ENCODE assay signal across 8 cellular contexts in genomic region chr20:45833030-45833882, GRCh38. TPM values are rescaled to one million over a fixed set of nuclear protein-coding genes. Genes with fewer than 3 reads are reported as not detected.
DNase-seq lines count a peak whose midpoint lies in the region; ATAC-seq and TF ChIP-seq lines count a peak whose summit lies in the region.

Gene SNX21 (plus strand): TSS chr20:45833799. CDS start chr20:45833920, 121 bp downstream.

- H3K9me3 ChIP-seq in BLaER1 (no peaks in the 10 kb centered on the region), muscle layer of colon (ENCODE audit: low read length) (no peaks in the 10 kb centered on the region), thoracic aorta (no peaks in the 10 kb centered on the region)

- H3K4me3 ChIP-seq in BLaER1 = peak within 1 kb of the TSS; percentile 66
- peak within 1 kb of the TSS; percentile 57 to 82 for H3K4me3 ChIP-seq in muscle layer of colon (ENCODE audit: low read depth in 1 of 2, low read length in 2 of 2)
- peak within 1 kb of the TSS; percentile 95 for H3K4me3 ChIP-seq in thoracic aorta

- H3K27me3 ChIP-seq in BLaER1 (peaks cover 32% of the 10 kb centered on the region), muscle layer of colon (ENCODE audit: control insufficient read depth in 1 of 2, insufficient read depth in 2 of 2, low read length in 2 of 2) (no peaks in the 10 kb centered on the region), thoracic aorta (replicated peaks; ENCODE audit: insufficient read depth) (no peaks in the 10 kb centered on the region)

- H3K27ac ChIP-seq in BLaER1 (no peak within 1 kb of the TSS), muscle layer of colon (ENCODE audit: low read depth, low read length) (peak within 1 kb of the TSS; percentile 90), thoracic aorta (peak within 1 kb of the TSS; percentile 93 to 98)

- no peaks in the 10 kb centered on the region for H3K36me3 ChIP-seq in BLaER1
- H3K36me3 ChIP-seq in muscle layer of colon (ENCODE audit: insufficient read depth, low read length) = no peaks in the 10 kb centered on the region
- H3K36me3 ChIP-seq in thoracic aorta = peaks cover 7% of the 10 kb centered on the region

- TF ChIP-seq CTCF in thoracic aorta (IDR thresholded peaks at IDR 0.05) = no peak

- H3K4me2 ChIP-seq in BLaER1 = peak within 1 kb of the TSS; percentile 95

- ATAC-seq in thoracic aorta (ENCODE audit: insufficient number of reproducible peaks, low FRiP score, low read depth) = peak; percentile 52

- H4K20me1 ChIP-seq in BLaER1 = 0 out of 2 replicates have a peak, but pooled peaks cover 4% of the 10 kb centered on the region

- peaks cover 14% of the 10 kb centered on the region for H3K4me1 ChIP-seq in BLaER1
- peaks cover 40% of the 10 kb centered on the region for H3K4me1 ChIP-seq in muscle layer of colon (ENCODE audit: insufficient read depth, low read length)
- H3K4me1 ChIP-seq in thoracic aorta (ENCODE audit: control insufficient read depth in 1 of 2, low read depth in 2 of 2) = peaks cover 23 to 54% of the 10 kb centered on the region in 2 donors

- H3K9ac ChIP-seq in BLaER1 (peak within 1 kb of the TSS; percentile 50), muscle layer of colon (ENCODE audit: low read length) (peak within 1 kb of the TSS; percentile 77)

- peak; percentile 81 for DNase-seq in GOT3 (lab: John Stamatoyannopoulos, UW)
- DNase-seq in NCI-H460 (ENCODE audit: extremely low read depth, low read depth) = peak; percentile 70
- peak; percentile 10 for DNase-seq in activated effector memory CD4-positive, alpha-beta T cell treated with Interleukin-2 at 50 U/mL for 16 hours
- DNase-seq in fibroblast of peridontal ligament (ENCODE audit: extremely low read depth) = peak; percentile 97
- DNase-seq in thoracic aorta (ENCODE audit: low spot score) = peak; percentile 68
- DNase-seq in NCI-H187 treated with DMSO at 0.1 percent for 48 hours (lab: John Stamatoyannopoulos, UW) = no peak

RNA-seq across cellular contexts. Expression of gene SNX21, which starts in this region (rescaled TPM):
- total RNA-seq in NCI-H460 (2014; rRNA removed; shearing (Covaris generic)) = 13.1 and 13.3 TPM in 2 replicates
- polyA plus RNA-seq in NCI-H460 (2014; cell fraction: nucleus; rRNA removed) = 66.4 and 73.9 TPM in 2 replicates
- 100 to 1,000 TPM in 1 of 2 donors, 10 to 100 TPM in 1; 78.2 to 133 TPM for total RNA-seq in thoracic aorta
